6 cellular contexts compared by ENCODE assay signal in the genomic region with DNA sequence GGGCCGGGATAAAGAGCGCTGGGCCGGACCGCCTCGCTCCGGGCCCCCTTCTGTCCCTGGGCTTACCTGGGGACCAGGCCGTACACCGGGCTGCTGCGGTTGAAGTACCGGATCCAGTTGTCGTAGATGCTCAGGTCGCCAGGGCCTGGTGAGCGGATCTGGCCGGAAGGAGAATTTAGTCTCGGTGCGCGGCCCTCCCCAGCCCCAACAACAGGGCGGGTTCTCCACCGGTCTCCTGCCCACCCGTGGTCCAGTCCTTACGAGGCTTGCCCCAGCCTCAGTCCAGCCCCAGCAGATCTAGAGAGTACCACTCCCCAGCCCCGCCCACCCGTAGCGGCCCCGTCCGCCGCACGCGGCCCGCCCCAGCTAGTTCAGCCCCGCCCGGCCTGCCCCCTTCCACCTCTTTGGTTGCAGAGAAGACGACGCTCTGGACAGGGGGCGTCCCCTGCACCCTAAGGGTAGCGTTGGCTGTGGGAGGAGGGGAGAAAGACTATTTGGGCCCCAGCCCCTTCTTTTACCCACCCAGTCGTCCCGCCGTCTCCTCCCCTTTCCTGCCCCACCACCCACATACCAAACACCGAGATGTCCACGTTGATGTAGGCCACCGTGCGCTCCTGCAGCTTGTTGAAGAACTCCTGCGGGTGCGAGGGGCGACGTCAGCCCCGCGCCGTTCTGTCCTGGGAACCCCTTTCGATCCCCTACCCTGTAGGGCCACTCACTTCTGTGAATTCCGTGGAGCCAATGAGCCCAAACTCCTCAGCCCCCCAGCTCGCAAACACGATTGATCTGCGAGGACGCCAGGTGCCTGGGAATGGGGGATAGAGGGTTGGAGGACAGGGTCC. TPM values are rescaled to one million over a fixed set of nuclear protein-coding genes. Genes with fewer than 3 reads are reported as not detected.
A peak's percentile ranks its signal among the peaks of the same experiment; 100 is the strongest.
DNase-seq lines count a peak whose midpoint lies in the region; ATAC-seq and TF ChIP-seq lines count a peak whose summit lies in the region.

No MANE protein-coding gene starts in this region.

- no peaks in the 10 kb centered on the region for H3K4me1 ChIP-seq in SJCRH30

- H3K4me3 ChIP-seq in fibroblast of pulmonary artery (replicated peaks; ENCODE audit: low read depth, low read length) (peak overlapping the region; percentile 48), SJCRH30 (no peak overlapping the region)

- DNase-seq in fibroblast of pulmonary artery (ENCODE audit: low read depth), result no peak
- DNase-seq in stimulated activated CD4-positive, alpha-beta T cell treated with anti-CD3 and anti-CD28 coated beads, Interleukin-4, amount 100 ng/mL, for 48 hours (ENCODE audit: low read depth in 2 of 2), result peak; percentile 24 to 29
- DNase-seq in A172 (ENCODE audit: low spot score), result no peak
- DNase-seq in NCI-H226, result no peak
- no peak for DNase-seq in SJCRH30

- no peak overlapping the region for H3K27ac ChIP-seq in SJCRH30

- TF ChIP-seq CTCF in fibroblast of pulmonary artery (IDR thresholded peaks at IDR 0.05; ENCODE audit: low read length, missing control alignments), result no peak

- H3K36me3 ChIP-seq in SJCRH30, result no peaks in the 10 kb centered on the region; the same call in 1 of the 2 replicates

- no peaks in the 10 kb centered on the region for H3K9me3 ChIP-seq in SJCRH30 (replicated peaks)

- no peaks in the 10 kb centered on the region for H3K27me3 ChIP-seq in SJCRH30

- peak; percentile 72 to 77 for ATAC-seq in activated CD4-positive, CD25-positive, alpha-beta regulatory T cell treated with anti-CD3 and anti-CD28 coated beads, Interleukin-2, amount 50 U/mL, for 24 hours

RNA-seq across cellular contexts. Expression of a gene that starts 6.8 kb away (rescaled TPM):
- total RNA-seq in A172 (2014; rRNA removed; shearing (Covaris generic)), result 44.0 and 52.3 TPM in 2 replicates
- 15.0 TPM in 2 replicates for total RNA-seq in SJCRH30 (2014; rRNA removed; shearing (Covaris generic))

RNA-seq across cellular contexts. Expression of a gene that starts 10.6 kb away (rescaled TPM):
- total RNA-seq in A172 (2014; rRNA removed; shearing (Covaris generic)), result not detected in 2 replicates
- total RNA-seq in SJCRH30 (2014; rRNA removed; shearing (Covaris generic)), result not detected in 2 replicates

RNA-seq across cellular contexts. Expression of a gene that starts 20.6 kb away (rescaled TPM):
- total RNA-seq in A172 (2014; rRNA removed; shearing (Covaris generic)), result 13.4 and 31.2 TPM in 2 replicates
- 13.8 and 14.8 TPM in 2 replicates for total RNA-seq in SJCRH30 (2014; rRNA removed; shearing (Covaris generic))

RNA-seq across cellular contexts. Expression of a gene that starts 33.8 kb away (rescaled TPM):
- 170 and 196 TPM in 2 replicates for total RNA-seq in A172 (2014; rRNA removed; shearing (Covaris generic))
- total RNA-seq in SJCRH30 (2014; rRNA removed; shearing (Covaris generic)), result 80.9 and 94.8 TPM in 2 replicates

RNA-seq across cellular contexts. Expression of a gene that starts 36.0 kb away (rescaled TPM):
- total RNA-seq in A172 (2014; rRNA removed; shearing (Covaris generic)), result 40.0 and 49.5 TPM in 2 replicates
- total RNA-seq in SJCRH30 (2014; rRNA removed; shearing (Covaris generic)), result 80.6 and 87.3 TPM in 2 replicates

Comparison
In these comparisons a context has a peak if more than half of its experiments do, and no peak if none do; other contexts are left out.
1. DNase-seq: peak in stimulated activated CD4-positive, alpha-beta T cell treated with anti-CD3 and anti-CD28 coated beads, Interleukin-4, amount 100 ng/mL, for 48 hours (2 of 2); none in fibroblast of pulmonary artery (single experiment), A172 (single experiment), NCI-H226 (single experiment) and SJCRH30 (0 of 2).